19 cellular contexts compared by ENCODE assay signal in genomic region chr5:178201927-178202235, GRCh38. TPM values are rescaled to one million over a fixed set of nuclear protein-coding genes. Genes with fewer than 3 reads are reported as not detected.
A peak's percentile ranks its signal among the peaks of the same experiment; 100 is the strongest.
DNase-seq lines count a peak whose midpoint lies in the region; ATAC-seq and TF ChIP-seq lines count a peak whose summit lies in the region.
"Had no signal": no experiment of that assay in that cellular context is flagged by ENCODE, and none has a peak within 500 bp of the region (broad histone marks: within the 10 kb centered on the region; RNA-seq: fewer than 3 reads in every experiment).

No MANE protein-coding gene starts in this region.

- intact Hi-C loops in CD4-positive, alpha-beta memory T cell (cut with micrococcal nuclease) = no loop called here
- intact Hi-C loops in Right ventricle myocardium superior (cut with DNase I) = no loop called here

- H3K4me1 ChIP-seq in CD4-positive, alpha-beta memory T cell (ENCODE audit: insufficient read depth, low read length) = peaks cover 15% of the 10 kb centered on the region

- H3K4me3 ChIP-seq in CD4-positive, alpha-beta memory T cell (ENCODE audit: low read length in 2 of 2) = no peak overlapping the region
- H3K4me3 ChIP-seq: lung, upper lobe of left lung had no signal

- H3K27ac ChIP-seq in CD4-positive, alpha-beta memory T cell (ENCODE audit: low read depth, low read length) = no peak overlapping the region
- peak overlapping the region; percentile 87 for H3K27ac ChIP-seq in RWPE1
- H3K27ac ChIP-seq: foreskin keratinocyte, upper lobe of left lung had no signal

- no peak for DNase-seq in CD4-positive, alpha-beta memory T cell
- DNase-seq in HFFc6 (no peak), RWPE1 (ENCODE audit: low spot score) (no peak), Right ventricle myocardium superior (no peak), RPMI8226 (no peak)
- DNase-seq: Caco-2; caudate nucleus; foreskin keratinocyte; NCI-H146; NCI-H510A; stimulated activated CD4-positive, alpha-beta T cell treated with anti-CD3 and anti-CD28 coated beads, Interleukin-4, amount 100 ng/mL, for 4 hours; T1000; upper lobe of left lung had no signal

- TF ChIP-seq CTCF in HFFc6 (IDR thresholded peaks at IDR 0.05) (no peak), RWPE1 (conservative IDR thresholded peaks at IDR 0.05; ENCODE audit: low read depth) (no peak), nephron (IDR thresholded peaks at IDR 0.05; ENCODE audit: unreplicated experiment in 3 of 3) (no peak)

- ATAC-seq in HG03469 (IDR thresholded peaks at IDR 0.05; ENCODE audit: unreplicated experiment) = no peak
- ATAC-seq in Right ventricle myocardium superior (ENCODE audit: poor library complexity) = no peak
- ATAC-seq: foreskin keratinocyte, Right ventricle myocardium inferior had no signal

- H3K9me3 Mint-ChIP-seq in CD4-positive, alpha-beta memory T cell = peaks cover 0 to 5% (median 0%) of the 10 kb centered on the region in 8 donors
- H3K9me3 Mint-ChIP-seq in HFFc6 (peaks cover 4% of the 10 kb centered on the region), nephron (no peaks in the 10 kb centered on the region)
- H3K9me3 Mint-ChIP-seq: activated naive CD4-positive, alpha-beta T cell treated with anti-CD3 and anti-CD28 coated beads, Interleukin-2, amount 50 U/mL, for 24 hours had no signal

- H3K27ac Mint-ChIP-seq in CD4-positive, alpha-beta memory T cell = peak overlapping the region in 1 of 7 donors; percentile 55
- H3K27ac Mint-ChIP-seq in HFFc6 (0 out of 2 replicates have a peak overlapping the region, but pooled peaks have one; percentile 1), nephron (peak overlapping the region in 1 of 3 experiments; percentile 74)
- H3K27ac Mint-ChIP-seq: activated naive CD4-positive, alpha-beta T cell treated with anti-CD3 and anti-CD28 coated beads, Interleukin-2, amount 50 U/mL, for 24 hours had no signal

- POLR2A ChIA-PET in CD4-positive, alpha-beta memory T cell (lab: Charles Lee; ENCODE audit: partially characterized antibody) = interaction anchor here (1.2 kb wide), 1 partner anchor 48 kb away, joined by 3 read pairs; the partner anchor contains the start of gene NHP2
- POLR2A ChIA-PET in RWPE1 (lab: Yijun Ruan, JAX; ENCODE audit: low non-redundant PET) = no interaction called here

- H3K27me3 ChIP-seq in CD4-positive, alpha-beta memory T cell (ENCODE audit: insufficient read depth, low read length) = no peaks in the 10 kb centered on the region
- H3K27me3 ChIP-seq: foreskin keratinocyte, upper lobe of left lung had no signal

- peaks cover 2% of the 10 kb centered on the region in 2 donors for H3K27me3 Mint-ChIP-seq in CD4-positive, alpha-beta memory T cell
- peaks cover 9% of the 10 kb centered on the region for H3K27me3 Mint-ChIP-seq in HFFc6 (ENCODE audit: insufficient read depth)
- H3K27me3 Mint-ChIP-seq in nephron (ENCODE audit: low read depth) = peaks cover 6% of the 10 kb centered on the region
- H3K27me3 Mint-ChIP-seq: activated naive CD4-positive, alpha-beta T cell treated with anti-CD3 and anti-CD28 coated beads, Interleukin-2, amount 50 U/mL, for 24 hours had no signal

- no peaks in the 10 kb centered on the region for H3K9me3 ChIP-seq in CD4-positive, alpha-beta memory T cell (ENCODE audit: control insufficient read depth in 1 of 2, low read length in 2 of 2)
- H3K9me3 ChIP-seq: Caco-2, upper lobe of left lung had no signal

- H3K36me3 Mint-ChIP-seq in CD4-positive, alpha-beta memory T cell = peaks cover 8 to 18% of the 10 kb centered on the region in 2 donors
- H3K36me3 Mint-ChIP-seq in HFFc6 (ENCODE audit: low read depth) (peaks cover 15% of the 10 kb centered on the region), nephron (ENCODE audit: low read depth) (peaks cover 19% of the 10 kb centered on the region)

- H3K36me3 ChIP-seq in CD4-positive, alpha-beta memory T cell (ENCODE audit: insufficient read depth, low read length) = peaks cover 4% of the 10 kb centered on the region

- peak overlapping the region in 6 of 8 donors; percentile 11 to 59 (median 24) for H3K4me3 Mint-ChIP-seq in CD4-positive, alpha-beta memory T cell
- H3K4me3 Mint-ChIP-seq in HFFc6 (no peak overlapping the region), nephron (peak overlapping the region; percentile 33 to 78 (median 73))

- H3K4me1 Mint-ChIP-seq in CD4-positive, alpha-beta memory T cell = peaks cover 8 to 22% (median 13%) of the 10 kb centered on the region in 4 donors
- H3K4me1 Mint-ChIP-seq in HFFc6 (ENCODE audit: low read depth) (peaks cover 22% of the 10 kb centered on the region), nephron (peaks cover 25% of the 10 kb centered on the region)

- CTCF ChIA-PET in CD4-positive, alpha-beta memory T cell (lab: Charles Lee; ENCODE audit: partially characterized antibody) = no interaction called here
- CTCF ChIA-PET in RWPE1 (lab: Yijun Ruan, JAX) = interaction anchor here (0.7 kb wide), 1 partner anchor 58 kb away, joined by 3 read pairs; no protein-coding TSS in a partner anchor

RNA-seq across cellular contexts. Expression of gene HNRNPAB, which starts 2.5 kb away (rescaled TPM):
- 10 to 100 TPM; 82.1 to 85.3 TPM for total RNA-seq in CD4-positive, alpha-beta memory T cell
- polyA plus RNA-seq in CD4-positive, alpha-beta memory T cell = 10 to 100 TPM; 29.4 to 75.3 TPM
- total RNA-seq in HFFc6 (2021; fragmentation: NEBNext Ultra II Directional; extraction: Animal tissue kit (Norgen Biotek cat#: 25700)) = 100 to 1,000 TPM; 153 to 218 (median 197) TPM
- total RNA-seq in Right ventricle myocardium superior = 83.4 TPM

RNA-seq across cellular contexts. Expression of gene GMCL2, which starts 14.7 kb away (rescaled TPM):
- not detected for total RNA-seq in CD4-positive, alpha-beta memory T cell
- not detected for polyA plus RNA-seq in CD4-positive, alpha-beta memory T cell
- total RNA-seq in HFFc6 (2021; fragmentation: NEBNext Ultra II Directional; extraction: Animal tissue kit (Norgen Biotek cat#: 25700)) = not detected
- total RNA-seq in Right ventricle myocardium superior = not detected
- total RNA-seq: activated CD8-positive, alpha-beta memory T cell treated with anti-CD3 and anti-CD28 coated beads for 36 hours; Caco-2; foreskin keratinocyte; lung; Right ventricle myocardium inferior; upper lobe of left lung had no signal
- polyA plus RNA-seq: foreskin keratinocyte, lung had no signal

RNA-seq across cellular contexts. Expression of gene PHYKPL, which starts 30.7 kb away (rescaled TPM):
- total RNA-seq in CD4-positive, alpha-beta memory T cell = 100 to 1,000 TPM; 234 to 251 TPM
- polyA plus RNA-seq in CD4-positive, alpha-beta memory T cell = 10 to 100 TPM; 38.7 to 44.6 TPM
- total RNA-seq in HFFc6 (2021; fragmentation: NEBNext Ultra II Directional; extraction: Animal tissue kit (Norgen Biotek cat#: 25700)) = 10 to 100 TPM; 18.7 to 25.6 (median 23.9) TPM
- total RNA-seq in Right ventricle myocardium superior = 34.4 TPM

RNA-seq across cellular contexts. Expression of gene NHP2, which starts 48.2 kb away (rescaled TPM):
- 10 to 100 TPM; 64.1 to 69.5 TPM for total RNA-seq in CD4-positive, alpha-beta memory T cell
- 100 to 1,000 TPM; 208 to 250 TPM for polyA plus RNA-seq in CD4-positive, alpha-beta memory T cell
- 100 to 1,000 TPM; 172 to 204 (median 184) TPM for total RNA-seq in HFFc6 (2021; fragmentation: NEBNext Ultra II Directional; extraction: Animal tissue kit (Norgen Biotek cat#: 25700))
- total RNA-seq in Right ventricle myocardium superior = 75.7 TPM
